ENCODE assay signal across 24 cellular contexts in the genomic region with DNA sequence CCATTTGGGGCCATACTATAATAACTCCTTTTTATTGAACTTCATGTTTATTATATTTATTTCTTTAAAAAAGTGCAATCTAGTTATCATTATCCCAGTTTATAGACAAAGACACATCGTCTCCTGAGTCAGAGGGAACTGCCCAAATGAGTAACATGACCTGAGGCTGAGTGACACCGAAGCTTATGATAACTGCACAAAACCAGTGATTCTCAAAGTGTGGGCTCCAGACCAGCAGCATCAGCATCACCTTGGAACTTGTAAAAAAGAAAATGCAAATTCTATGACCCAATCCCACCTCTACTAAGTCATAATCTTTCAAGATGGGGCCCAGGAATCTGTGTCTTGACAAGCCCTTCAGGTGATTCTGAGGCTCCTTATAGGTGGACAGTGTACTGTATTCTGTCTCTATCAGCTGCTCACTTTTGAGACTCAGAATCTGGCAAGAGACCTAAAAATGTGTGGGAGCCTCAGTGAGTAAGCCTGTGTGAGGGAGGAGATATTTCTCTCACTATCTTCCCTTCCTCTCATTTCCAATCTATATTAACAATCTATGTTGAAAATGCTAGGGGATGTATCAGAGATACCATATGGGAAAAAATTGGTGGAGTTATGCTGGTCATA.
A peak's percentile ranks its signal among the peaks of the same experiment; 100 is the strongest.
DNase-seq lines count a peak whose midpoint lies in the region; FAIRE-seq and TF ChIP-seq lines count a peak whose summit lies in the region.
"Had no signal": no experiment of that assay in that cellular context is flagged by ENCODE, and none has a peak within 500 bp of the region (broad histone marks: within the 10 kb centered on the region; RNA-seq: fewer than 3 reads in every experiment).

No MANE protein-coding gene starts in this region.

- H3K27me3 Mint-ChIP-seq in MCF 10A (ENCODE audit: insufficient read depth, unreplicated experiment) = no peaks in the 10 kb centered on the region
- peaks cover 0 to 2% of the 10 kb centered on the region in 2 donors for H3K27me3 Mint-ChIP-seq in CD4-positive, alpha-beta memory T cell
- H3K27me3 Mint-ChIP-seq: CD8-positive, alpha-beta memory T cell had no signal

- H3K36me3 Mint-ChIP-seq in MCF 10A (ENCODE audit: insufficient read depth, unreplicated experiment) = no peaks in the 10 kb centered on the region
- H3K36me3 Mint-ChIP-seq in CD4-positive, alpha-beta memory T cell = peaks cover 0 to 3% of the 10 kb centered on the region in 2 donors

- DNase-seq in MCF 10A (ENCODE audit: unreplicated experiment) (peak; percentile 5), breast epithelium (ENCODE audit: low spot score in 2 of 2) (no peak), brain microvascular endothelial cell (peak; percentile 1), fibroblast of villous mesenchyme (ENCODE audit: low read depth) (peak; percentile 48), putamen (ENCODE audit: low spot score) (peak; percentile 6), GM12891 (ENCODE audit: insufficient read length, low spot score) (no peak), NCI-H446 (lab: John Stamatoyannopoulos, UW) (no peak)
- DNase-seq in CD4-positive, alpha-beta memory T cell = no peak
- DNase-seq: C1 segment of cervical spinal cord; Calu3; CD8-positive, alpha-beta memory T cell; DMS153; GF-D8; H9; Karpas-422; MM.1S; NCI-H1048; NCI-H1417 treated with DMSO at 0.1 percent for 48 hours; NCI-H187 treated with DMSO at 0.1 percent for 48 hours; NCI-H345; NCI-H526; Peyer's patch had no signal

- no peaks in the 10 kb centered on the region for H3K4me1 Mint-ChIP-seq in MCF 10A (ENCODE audit: insufficient read depth, unreplicated experiment)
- peaks cover 0 to 1% (median 0%) of the 10 kb centered on the region in 4 donors for H3K4me1 Mint-ChIP-seq in CD4-positive, alpha-beta memory T cell
- H3K4me1 Mint-ChIP-seq: CD8-positive, alpha-beta memory T cell had no signal

- no peaks in the 10 kb centered on the region for H3K27me3 ChIP-seq in breast epithelium
- no peaks in the 10 kb centered on the region for H3K27me3 ChIP-seq in brain microvascular endothelial cell (replicated peaks)
- H3K27me3 ChIP-seq in CD4-positive, alpha-beta memory T cell (ENCODE audit: insufficient read depth, low read length) = no peaks in the 10 kb centered on the region
- H3K27me3 ChIP-seq: Peyer's patch, SJSA1 had no signal

- in situ Hi-C loops in brain microvascular endothelial cell (cut with HindIII; ENCODE audit: low pct_ligation_motif_present, low sequenced_read_pairs) = no loop called here

- TF ChIP-seq POLR2A in breast epithelium (IDR thresholded peaks at IDR 0.05) (no peak), GM12891 (IDR thresholded peaks at IDR 0.05; ENCODE audit: low read depth, low read length) (no peak)

- BruUV-seq in MCF 10A (replicated peaks; lab: Mats Ljungman, UMichigan) = no TSS peak

- no peak overlapping the region for H3K27ac Mint-ChIP-seq in MCF 10A (ENCODE audit: low read depth, unreplicated experiment)
- H3K27ac Mint-ChIP-seq in CD4-positive, alpha-beta memory T cell = no peak overlapping the region
- H3K27ac Mint-ChIP-seq: CD8-positive, alpha-beta memory T cell; H9 had no signal

- H3K27ac ChIP-seq in breast epithelium = no peak overlapping the region
- no peak overlapping the region for H3K27ac ChIP-seq in brain microvascular endothelial cell
- H3K27ac ChIP-seq in CD4-positive, alpha-beta memory T cell (ENCODE audit: low read depth, low read length) = no peak overlapping the region
- H3K27ac ChIP-seq: 22Rv1, Peyer's patch, SJSA1 had no signal

- FAIRE-seq in GM12891 (lab: Jason Lieb, UNC) = no peak

- intact Hi-C loops in MCF 10A (cut with micrococcal nuclease) (no loop called here), breast epithelium (cut with DNase I; ENCODE audit: low total_unique reads) (no loop called here)
- intact Hi-C loops in CD4-positive, alpha-beta memory T cell (cut with micrococcal nuclease) = no loop called here

- H3K9me3 Mint-ChIP-seq in MCF 10A (ENCODE audit: unreplicated experiment) = no peaks in the 10 kb centered on the region
- peaks cover 2 to 15% (median 4%) of the 10 kb centered on the region in 8 donors for H3K9me3 Mint-ChIP-seq in CD4-positive, alpha-beta memory T cell

- no peak for TF ChIP-seq CTCF in MCF 10A (IDR thresholded peaks at IDR 0.05; ENCODE audit: unreplicated experiment)
- TF ChIP-seq CTCF in breast epithelium (IDR thresholded peaks at IDR 0.05) = no peak
- no peak for TF ChIP-seq CTCF in brain microvascular endothelial cell (IDR thresholded peaks at IDR 0.05; ENCODE audit: low read depth, low read length, missing control alignments)
- no peak for TF ChIP-seq CTCF in fibroblast of villous mesenchyme (IDR thresholded peaks at IDR 0.05; ENCODE audit: insufficient read depth, low read depth, low read length)

- H3K4me3 ChIP-seq in breast epithelium = no peak overlapping the region
- H3K4me3 ChIP-seq in brain microvascular endothelial cell (ENCODE audit: low read depth, low read length) = no peak overlapping the region
- no peak overlapping the region for H3K4me3 ChIP-seq in fibroblast of villous mesenchyme (ENCODE audit: low read depth, low read length)
- H3K4me3 ChIP-seq in CD4-positive, alpha-beta memory T cell (ENCODE audit: low read length in 2 of 2) = no peak overlapping the region
- H3K4me3 ChIP-seq: Peyer's patch, SJSA1 had no signal

- POLR2A ChIA-PET in MCF 10A (lab: Yijun Ruan, JAX) = no interaction called here
- POLR2A ChIA-PET in CD4-positive, alpha-beta memory T cell (lab: Charles Lee; ENCODE audit: partially characterized antibody) = no interaction called here

- H3K36me3 ChIP-seq in breast epithelium (no peaks in the 10 kb centered on the region), brain microvascular endothelial cell (replicated peaks) (no peaks in the 10 kb centered on the region)
- H3K36me3 ChIP-seq in CD4-positive, alpha-beta memory T cell (ENCODE audit: insufficient read depth, low read length) = no peaks in the 10 kb centered on the region
- H3K36me3 ChIP-seq: Peyer's patch, SJSA1 had no signal

- peaks cover 0 to 6% of the 10 kb centered on the region in 2 donors for H3K9me3 ChIP-seq in breast epithelium
- H3K9me3 ChIP-seq in CD4-positive, alpha-beta memory T cell (ENCODE audit: control insufficient read depth in 1 of 2, low read length in 2 of 2) = no peaks in the 10 kb centered on the region
- H3K9me3 ChIP-seq: Peyer's patch, SJSA1 had no signal

- H3K4me1 ChIP-seq in breast epithelium = no peaks in the 10 kb centered on the region
- H3K4me1 ChIP-seq in CD4-positive, alpha-beta memory T cell (ENCODE audit: insufficient read depth, low read length) = no peaks in the 10 kb centered on the region
- H3K4me1 ChIP-seq: Peyer's patch, SJSA1 had no signal

- H3K4me3 Mint-ChIP-seq in MCF 10A (ENCODE audit: unreplicated experiment) = no peak overlapping the region
- no peak overlapping the region for H3K4me3 Mint-ChIP-seq in CD4-positive, alpha-beta memory T cell
- H3K4me3 Mint-ChIP-seq: CD8-positive, alpha-beta memory T cell; H9 had no signal

- CTCF ChIA-PET in MCF 10A (lab: Yijun Ruan, JAX) = interaction anchor here (0.9 to 2.4 kb wide), 2 partner anchors 74 to 108 kb away, joined by 3 to 15 read pairs; no protein-coding TSS in a partner anchor
- CTCF ChIA-PET in CD4-positive, alpha-beta memory T cell (lab: Charles Lee; ENCODE audit: partially characterized antibody) = no interaction called here

TF ChIP-seq in GM12891, 5 proteins besides CTCF, POLR2A, EP300 and RAD21:
- no peak for TF ChIP-seq POLR2AphosphoS5 (IDR thresholded peaks at IDR 0.05; ENCODE audit: low read depth, low read length)
- no peak for TF ChIP-seq PAX5 (IDR thresholded peaks at IDR 0.05; ENCODE audit: insufficient read depth, low read length, severe bottlenecking)
- no peak for TF ChIP-seq TAF1 (IDR thresholded peaks at IDR 0.05; ENCODE audit: low read depth, low read length)
- TF ChIP-seq POU2F2 (IDR thresholded peaks at IDR 0.05; ENCODE audit: low read depth, low read length) = no peak
- TF ChIP-seq SPI1 (IDR thresholded peaks at IDR 0.05; ENCODE audit: low read depth, low read length) = no peak

Comparison
In these comparisons a context has a peak if more than half of its experiments do, and no peak if none do; other contexts are left out.
1. DNase-seq: peak in MCF 10A (single experiment), brain microvascular endothelial cell (single experiment), fibroblast of villous mesenchyme (single experiment) and putamen (single experiment); none in breast epithelium (0 of 2), GM12891 (single experiment), NCI-H446 (0 of 2) and CD4-positive, alpha-beta memory T cell (0 of 5).